Comparison of ENCODE assay signal across 25 cellular contexts in the genomic region with DNA sequence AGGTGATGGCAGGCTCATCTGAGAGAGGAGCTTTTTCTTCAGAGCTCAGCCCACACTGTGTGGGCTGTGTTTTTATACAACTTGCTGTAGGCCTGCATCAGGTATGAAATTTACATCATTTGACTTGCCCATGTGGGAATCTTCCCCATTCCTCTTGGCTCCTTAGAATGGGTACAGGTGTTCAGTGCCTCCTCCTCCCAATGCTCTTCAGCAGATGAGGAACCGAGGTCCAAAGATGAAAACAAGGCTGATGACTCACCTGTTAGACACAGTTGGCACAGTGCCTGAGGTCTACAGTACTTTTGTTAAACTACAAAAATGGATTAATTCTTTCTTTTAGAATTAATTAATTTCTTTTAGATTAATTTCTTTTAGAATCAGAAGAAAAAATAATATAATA. TPM values are rescaled to one million over a fixed set of nuclear protein-coding genes. Genes with fewer than 3 reads are reported as not detected.
DNase-seq lines count a peak whose midpoint lies in the region; ATAC-seq, FAIRE-seq and TF ChIP-seq lines count a peak whose summit lies in the region.
"Had no signal": no experiment of that assay in that cellular context is flagged by ENCODE, and none has a peak within 500 bp of the region (broad histone marks: within the 10 kb centered on the region; RNA-seq: fewer than 3 reads in every experiment).

No MANE protein-coding gene starts in this region.

- TF ChIP-seq RAD21 in SK-N-SH (IDR thresholded peaks at IDR 0.05; ENCODE audit: low read length), result no peak

- H3K27ac ChIP-seq in SK-N-SH (ENCODE audit: low read depth in 2 of 2, low read length in 1 of 2) (no peak overlapping the region), RWPE1 (no peak overlapping the region), small intestine (ENCODE audit: low read depth in 1 of 2, low read length in 1 of 2) (no peak overlapping the region)
- H3K27ac ChIP-seq: cardiac muscle cell, pancreas, sigmoid colon, WERI-Rb-1 had no signal

- H3K9me3 ChIP-seq in SK-N-SH (no peaks in the 10 kb centered on the region), small intestine (ENCODE audit: control insufficient read depth, low read depth) (no peaks in the 10 kb centered on the region)
- H3K9me3 ChIP-seq: Caco-2, pancreas, sigmoid colon had no signal

- CTCF ChIA-PET in SK-N-SH (lab: Yijun Ruan, JAX) (no interaction called here), RWPE1 (lab: Yijun Ruan, JAX) (no interaction called here)

- peaks cover 14% of the 10 kb centered on the region for H3K27me3 Mint-ChIP-seq in stimulated activated naive CD8-positive, alpha-beta T cell treated with anti-CD3 and anti-CD28 coated beads, Interleukin-15, amount 100 ng/mL, for 72 hours
- H3K27me3 Mint-ChIP-seq: T-helper 17 cell had no signal

- no peak overlapping the region for H3K27ac Mint-ChIP-seq in stimulated activated naive CD8-positive, alpha-beta T cell treated with anti-CD3 and anti-CD28 coated beads, Interleukin-15, amount 100 ng/mL, for 72 hours
- H3K27ac Mint-ChIP-seq: activated CD4-positive, alpha-beta memory T cell treated with anti-CD3 and anti-CD28 coated beads for 36 hours; GM23338; natural killer cell; T-helper 17 cell had no signal

- H3K27me3 ChIP-seq in SK-N-SH (ENCODE audit: insufficient read depth) (no peaks in the 10 kb centered on the region), small intestine (ENCODE audit: control insufficient read depth in 2 of 2, insufficient read depth in 2 of 2, low read length in 2 of 2) (no peaks in the 10 kb centered on the region)
- H3K27me3 ChIP-seq: pancreas, sigmoid colon had no signal

- POLR2A ChIA-PET in SK-N-SH (lab: Yijun Ruan, JAX) (no interaction called here), RWPE1 (lab: Yijun Ruan, JAX; ENCODE audit: low non-redundant PET) (no interaction called here)

- TF ChIP-seq EP300 in SK-N-SH (IDR thresholded peaks at IDR 0.05; ENCODE audit: borderline replicate concordance in 1 of 2, low read depth in 1 of 2, low read length in 1 of 2), result no peak

- H3K36me3 ChIP-seq in SK-N-SH (replicated peaks in 1 of 2; ENCODE audit: control insufficient read depth in 1 of 2, insufficient read depth in 2 of 2, low read length in 1 of 2) (peaks cover 3 to 49% of the 10 kb centered on the region in 2 experiments), small intestine (ENCODE audit: control insufficient read depth in 2 of 2, insufficient read depth in 2 of 2, low read length in 2 of 2) (no peaks in the 10 kb centered on the region)
- H3K36me3 ChIP-seq: cardiac muscle cell, pancreas, sigmoid colon, WERI-Rb-1 had no signal

- no peaks in the 10 kb centered on the region for H3K9me2 ChIP-seq in SK-N-SH

- peaks cover 0 to 7% of the 10 kb centered on the region in 2 donors for H3K9me3 Mint-ChIP-seq in stimulated activated naive CD8-positive, alpha-beta T cell treated with anti-CD3 and anti-CD28 coated beads, Interleukin-15, amount 100 ng/mL, for 72 hours
- H3K9me3 Mint-ChIP-seq: activated CD4-positive, alpha-beta memory T cell treated with anti-CD3 and anti-CD28 coated beads for 36 hours; GM23338 had no signal

- no peak overlapping the region for H3K4me3 Mint-ChIP-seq in stimulated activated naive CD8-positive, alpha-beta T cell treated with anti-CD3 and anti-CD28 coated beads, Interleukin-15, amount 100 ng/mL, for 72 hours
- H3K4me3 Mint-ChIP-seq: activated CD4-positive, alpha-beta memory T cell treated with anti-CD3 and anti-CD28 coated beads for 36 hours; GM23338; natural killer cell; T-helper 17 cell had no signal

- TF ChIP-seq CTCF in SK-N-SH (IDR thresholded peaks at IDR 0.05), result no peak
- TF ChIP-seq CTCF in RWPE1 (conservative IDR thresholded peaks at IDR 0.05; ENCODE audit: low read depth), result no peak
- no peak for TF ChIP-seq CTCF in fibroblast of the aortic adventitia (IDR thresholded peaks at IDR 0.05; ENCODE audit: insufficient read depth, low read length)

- DNase-seq in SK-N-SH (no peak), RWPE1 (ENCODE audit: low spot score) (peak; percentile 55), fibroblast of the aortic adventitia (ENCODE audit: low read depth) (peak; percentile 56), small intestine (peak; percentile 19), AG20443 (ENCODE audit: low spot score) (no peak)
- no peak for DNase-seq in stimulated activated naive CD8-positive, alpha-beta T cell treated with anti-CD3 and anti-CD28 coated beads, Interleukin-15, amount 100 ng/mL, for 72 hours
- DNase-seq: activated CD4-positive, alpha-beta memory T cell treated with anti-CD3 and anti-CD28 coated beads for 36 hours; activated gamma-delta T cell; Caco-2; Karpas-422; natural killer cell; NCI-H1105 treated with DMSO at 0.1 percent for 48 hours; NCI-H774; OCI-M1; sigmoid colon; T-helper 17 cell; WERI-Rb-1 had no signal

- no peak overlapping the region for H3K4me2 ChIP-seq in SK-N-SH
- H3K4me2 ChIP-seq: GM23338 had no signal

- H3F3A ChIP-seq in SK-N-SH (replicated peaks; ENCODE audit: insufficient read depth), result peaks cover 3% of the 10 kb centered on the region

- H3K4me1 Mint-ChIP-seq in stimulated activated naive CD8-positive, alpha-beta T cell treated with anti-CD3 and anti-CD28 coated beads, Interleukin-15, amount 100 ng/mL, for 72 hours, result no peaks in the 10 kb centered on the region
- H3K4me1 Mint-ChIP-seq: GM23338, natural killer cell, T-helper 17 cell had no signal

- H3K4me1 ChIP-seq in SK-N-SH (ENCODE audit: control insufficient read depth in 1 of 2, insufficient read depth in 2 of 2, low read depth in 1 of 2, low read length in 1 of 2) (peaks cover under 1 to 20% of the 10 kb centered on the region in 2 experiments; a peak in 3 of 4 replicates), small intestine (ENCODE audit: control insufficient read depth in 2 of 2, insufficient read depth in 1 of 2, low read depth in 1 of 2, low read length in 1 of 2) (no peaks in the 10 kb centered on the region)
- H3K4me1 ChIP-seq: Caco-2, pancreas had no signal

- WGBS in SK-N-SH (ENCODE audit: low lambda C conversion rate), result 10% methylated on average over 1 of the region's 1 CpG
- 6 to 53% (median 13%) methylated on average over 1 of the region's 1 CpG for WGBS in small intestine, 3 donors

- ATAC-seq in SK-N-SH treated with all-trans-retinoic acid at 6 μM for 48 hours (no peak; the same call in 2 of the 3 replicates), GM18909 (IDR thresholded peaks at IDR 0.05; ENCODE audit: poor library complexity, unreplicated experiment) (no peak)
- no peak for ATAC-seq in stimulated activated naive CD8-positive, alpha-beta T cell treated with anti-CD3 and anti-CD28 coated beads, Interleukin-15, amount 100 ng/mL, for 72 hours
- ATAC-seq: GM23338, natural killer cell, T-helper 17 cell had no signal

- FAIRE-seq in small intestine (lab: Jason Lieb, UNC), result no peak
- FAIRE-seq: A204.1, frontal cortex, GM19239, pancreas had no signal

- H2AFZ ChIP-seq in SK-N-SH (ENCODE audit: low read depth), result no peak overlapping the region
- H2AFZ ChIP-seq: GM23338 had no signal

- H3K79me2 ChIP-seq in SK-N-SH (ENCODE audit: insufficient read depth), result peaks cover 100% of the 10 kb centered on the region

- no peak overlapping the region for H3K4me3 ChIP-seq in SK-N-SH (ENCODE audit: low read depth in 2 of 2, low read length in 1 of 2)
- no peak overlapping the region for H3K4me3 ChIP-seq in fibroblast of the aortic adventitia (ENCODE audit: low read depth, low read length)
- no peak overlapping the region for H3K4me3 ChIP-seq in small intestine (ENCODE audit: low read depth in 1 of 2, low read length in 2 of 2)
- H3K4me3 ChIP-seq: cardiac muscle cell, GM23338, pancreas, sigmoid colon had no signal

- H4K20me1 ChIP-seq in SK-N-SH (ENCODE audit: insufficient read depth), result peaks cover 98% of the 10 kb centered on the region

- no peak overlapping the region for H3K9ac ChIP-seq in SK-N-SH

TF ChIP-seq in SK-N-SH, 30 proteins besides CTCF, POLR2A, EP300 and RAD21 (continues in another document):
- no peak for TF ChIP-seq YY1 (IDR thresholded peaks at IDR 0.05; ENCODE audit: low read depth)
- TF ChIP-seq MXI1 (IDR thresholded peaks at IDR 0.05; ENCODE audit: low read depth, low read length), result no peak
- TF ChIP-seq CHD2 (IDR thresholded peaks at IDR 0.05; ENCODE audit: low read length, partially characterized antibody), result no peak
- peak; percentile 53; the same call in 1 of the 2 replicates for TF ChIP-seq FOSL2 (IDR thresholded peaks at IDR 0.05; ENCODE audit: borderline replicate concordance, low read depth)
- TF ChIP-seq SIN3A (IDR thresholded peaks at IDR 0.05; ENCODE audit: borderline replicate concordance, low read depth, low read length), result no peak
- TF ChIP-seq, protein P1, sequence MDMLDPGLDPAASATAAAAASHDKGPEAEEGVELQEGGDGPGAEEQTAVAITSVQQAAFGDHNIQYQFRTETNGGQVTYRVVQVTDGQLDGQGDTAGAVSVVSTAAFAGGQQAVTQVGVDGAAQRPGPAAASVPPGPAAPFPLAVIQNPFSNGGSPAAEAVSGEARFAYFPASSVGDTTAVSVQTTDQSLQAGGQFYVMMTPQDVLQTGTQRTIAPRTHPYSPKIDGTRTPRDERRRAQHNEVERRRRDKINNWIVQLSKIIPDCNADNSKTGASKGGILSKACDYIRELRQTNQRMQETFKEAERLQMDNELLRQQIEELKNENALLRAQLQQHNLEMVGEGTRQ (IDR thresholded peaks at IDR 0.05; ENCODE audit: borderline replicate concordance, low read depth, low read length), result no peak
- no peak for TF ChIP-seq POLR2AphosphoS5 (IDR thresholded peaks at IDR 0.05; ENCODE audit: low read depth, low read length)

TF ChIP-seq in SK-N-SH treated with all-trans-retinoic acid at 6 μM for 48 hours, 23 proteins besides CTCF, POLR2A, EP300 and RAD21 (continues in another document):
- TF ChIP-seq ZNF70 (CRISPR knock-in tag; IDR thresholded peaks at IDR 0.05), result no peak
- TF ChIP-seq, protein P2, sequence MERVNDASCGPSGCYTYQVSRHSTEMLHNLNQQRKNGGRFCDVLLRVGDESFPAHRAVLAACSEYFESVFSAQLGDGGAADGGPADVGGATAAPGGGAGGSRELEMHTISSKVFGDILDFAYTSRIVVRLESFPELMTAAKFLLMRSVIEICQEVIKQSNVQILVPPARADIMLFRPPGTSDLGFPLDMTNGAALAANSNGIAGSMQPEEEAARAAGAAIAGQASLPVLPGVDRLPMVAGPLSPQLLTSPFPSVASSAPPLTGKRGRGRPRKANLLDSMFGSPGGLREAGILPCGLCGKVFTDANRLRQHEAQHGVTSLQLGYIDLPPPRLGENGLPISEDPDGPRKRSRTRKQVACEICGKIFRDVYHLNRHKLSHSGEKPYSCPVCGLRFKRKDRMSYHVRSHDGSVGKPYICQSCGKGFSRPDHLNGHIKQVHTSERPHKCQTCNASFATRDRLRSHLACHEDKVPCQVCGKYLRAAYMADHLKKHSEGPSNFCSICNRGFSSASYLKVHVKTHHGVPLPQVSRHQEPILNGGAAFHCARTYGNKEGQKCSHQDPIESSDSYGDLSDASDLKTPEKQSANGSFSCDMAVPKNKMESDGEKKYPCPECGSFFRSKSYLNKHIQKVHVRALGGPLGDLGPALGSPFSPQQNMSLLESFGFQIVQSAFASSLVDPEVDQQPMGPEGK (CRISPR knock-in tag; IDR thresholded peaks at IDR 0.05; ENCODE audit: borderline replicate concordance), result no peak
- no peak for TF ChIP-seq ZNF8 (CRISPR knock-in tag; IDR thresholded peaks at IDR 0.05)
- no peak for TF ChIP-seq ZFP3 (CRISPR knock-in tag; IDR thresholded peaks at IDR 0.05)

RNA-seq across cellular contexts. Expression of a gene that starts 20.8 kb away (rescaled TPM):
- 44.5 and 45.1 TPM in 2 replicates for polyA plus RNA-seq in SK-N-SH (2012; rRNA removed)
- polyA plus RNA-seq in SK-N-SH (2012; cell fraction: cytosol; rRNA removed), result 31.9 and 38.4 TPM in 2 replicates
- polyA plus RNA-seq in SK-N-SH (2012; cell fraction: nucleus; rRNA removed), result 44.9 and 75.9 TPM in 2 replicates
- total RNA-seq in fibroblast of the aortic adventitia (ENCODE audit: low replicate concordance), result 12.3 and 80.5 TPM in 2 replicates
- polyA plus RNA-seq in small intestine, result under 1 TPM in 2 of 3 donors, not detected in 1; 0.27 to 0.88 TPM
- total RNA-seq: activated CD4-positive, alpha-beta memory T cell treated with anti-CD3 and anti-CD28 coated beads for 36 hours; Caco-2; natural killer cell had no signal

Comparison
In these comparisons a context has a peak if more than half of its experiments do, and no peak if none do; other contexts are left out.
1. DNase-seq: peak in RWPE1 (single experiment), fibroblast of the aortic adventitia (single experiment) and small intestine (single experiment); none in SK-N-SH (single experiment), AG20443 (single experiment) and stimulated activated naive CD8-positive, alpha-beta T cell treated with anti-CD3 and anti-CD28 coated beads, Interleukin-15, amount 100 ng/mL, for 72 hours (0 of 2).
2. RNA of a gene that starts 20.8 kb away (polyA plus RNA-seq): 31.9 to 75.9 TPM in SK-N-SH; 0.27 to 0.88 TPM in small intestine; every median in the first group is over 10 times any median in the second.